Comparison of ENCODE assay signal across 8 cellular contexts in the genomic region with DNA sequence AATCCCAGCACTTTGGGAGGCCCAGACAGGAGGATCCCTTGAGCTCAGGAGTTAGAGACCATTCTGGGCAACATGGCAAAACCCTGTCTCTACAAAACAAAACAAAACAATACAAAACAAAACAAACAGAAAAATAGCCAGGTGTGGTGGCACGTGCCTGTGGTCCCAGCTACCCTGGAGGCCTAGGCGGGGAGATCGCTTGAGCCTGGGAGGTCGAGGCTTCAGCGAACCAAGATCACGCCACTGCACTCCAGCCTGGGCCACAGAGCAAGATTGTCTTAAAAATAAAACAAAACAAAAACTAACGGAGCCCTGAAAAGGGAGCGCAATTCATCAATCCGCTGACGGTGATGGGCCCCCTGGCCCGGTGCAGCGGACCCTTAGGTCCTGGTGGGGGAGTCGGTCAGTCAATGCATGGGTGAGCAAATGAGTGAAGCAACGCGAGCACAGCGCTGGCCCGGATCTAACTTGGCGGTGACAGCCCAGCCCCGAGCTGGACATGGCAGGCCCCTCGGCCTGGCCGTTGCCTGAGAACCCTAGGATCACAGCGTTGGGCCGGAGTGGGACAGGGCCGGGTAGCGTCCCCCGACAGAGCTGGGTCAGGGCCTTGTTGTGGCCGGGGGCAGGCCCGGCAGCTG.
DNase-seq lines count a peak whose midpoint lies in the region; ATAC-seq lines count a peak whose summit lies in the region.

No MANE protein-coding gene starts in this region.

- peaks cover 89% of the 10 kb centered on the region for H3K4me1 ChIP-seq in BLaER1
- peaks cover 36% of the 10 kb centered on the region for H3K4me1 ChIP-seq in effector memory CD4-positive, alpha-beta T cell (ENCODE audit: control insufficient read depth, insufficient read depth, low read length, poor library complexity, severe bottlenecking)

- H3K27me3 ChIP-seq in BLaER1, result no peaks in the 10 kb centered on the region
- peaks cover 4% of the 10 kb centered on the region for H3K27me3 ChIP-seq in effector memory CD4-positive, alpha-beta T cell (replicated peaks; ENCODE audit: control insufficient read depth, insufficient read depth, low read length, poor library complexity, severe bottlenecking)

- H3K9me3 ChIP-seq in BLaER1, result no peaks in the 10 kb centered on the region
- H3K9me3 ChIP-seq in effector memory CD4-positive, alpha-beta T cell (ENCODE audit: control insufficient read depth, low read length), result no peaks in the 10 kb centered on the region

- peak overlapping the region; percentile 78 for H3K4me3 ChIP-seq in BLaER1
- peak overlapping the region; percentile 69 for H3K4me3 ChIP-seq in effector memory CD4-positive, alpha-beta T cell (ENCODE audit: insufficient read depth, low read depth, low read length, poor library complexity, severe bottlenecking)

- peak overlapping the region; percentile 91 for H3K9ac ChIP-seq in BLaER1

- peak overlapping the region; percentile 99 for H3K4me2 ChIP-seq in BLaER1

- H3K27ac ChIP-seq in BLaER1, result peak overlapping the region; percentile 98
- no peak overlapping the region for H3K27ac ChIP-seq in effector memory CD4-positive, alpha-beta T cell (ENCODE audit: insufficient read depth, low read length, poor library complexity, severe bottlenecking)

- peak; percentile 36 for DNase-seq in NCI-H69 (lab: John Stamatoyannopoulos, UW)
- no peak for DNase-seq in effector memory CD4-positive, alpha-beta T cell
- DNase-seq in midbrain (lab: John Stamatoyannopoulos, UW), result peak; percentile 16
- no peak for DNase-seq in MV-4-11 (lab: John Stamatoyannopoulos, UW)
- DNase-seq in NCI-H748 treated with DMSO at 0.1 percent for 48 hours (lab: John Stamatoyannopoulos, UW), result no peak

- no peaks in the 10 kb centered on the region for H4K20me1 ChIP-seq in BLaER1

- no peaks in the 10 kb centered on the region for H3K36me3 ChIP-seq in BLaER1
- H3K36me3 ChIP-seq in effector memory CD4-positive, alpha-beta T cell (ENCODE audit: control insufficient read depth, insufficient read depth, low read length), result no peaks in the 10 kb centered on the region

- peak; percentile 3 for ATAC-seq in GM21423 (IDR thresholded peaks at IDR 0.05; ENCODE audit: unreplicated experiment)
- ATAC-seq in GM19328 (IDR thresholded peaks at IDR 0.05; ENCODE audit: unreplicated experiment), result no peak

Comparison
In these comparisons a context has a peak if more than half of its experiments do, and no peak if none do; other contexts are left out.
1. DNase-seq: peak in NCI-H69 (single experiment) and midbrain (single experiment); none in effector memory CD4-positive, alpha-beta T cell (0 of 3), MV-4-11 (single experiment) and NCI-H748 treated with DMSO at 0.1 percent for 48 hours (single experiment).